ENCODE assay signal across 8 cellular contexts in genomic region chr3:48990636-48991421, GRCh38. TPM values are rescaled to one million over a fixed set of nuclear protein-coding genes. Genes with fewer than 3 reads are reported as not detected.
DNase-seq lines count a peak whose midpoint lies in the region; ATAC-seq and TF ChIP-seq lines count a peak whose summit lies in the region.

No MANE protein-coding gene starts in this region.

- H3K9me3 ChIP-seq in neutrophil (no peaks in the 10 kb centered on the region), MG63 (no peaks in the 10 kb centered on the region)

- H3K36me3 ChIP-seq in neutrophil (peaks cover 1% of the 10 kb centered on the region), MG63 (no peaks in the 10 kb centered on the region)

- H3K4me3 Mint-ChIP-seq in activated CD4-positive, alpha-beta T cell treated with anti-CD3 and anti-CD28 coated beads, Interleukin-2, amount 10 ng/mL, durations not matched to agents 7 days and 5 days = peak overlapping the region; percentile 91

- H3K9me3 Mint-ChIP-seq in activated CD4-positive, alpha-beta T cell treated with anti-CD3 and anti-CD28 coated beads, Interleukin-2, amount 10 ng/mL, durations not matched to agents 7 days and 5 days = no peaks in the 10 kb centered on the region

- DNase-seq in activated T-cell treated with anti-CD3 and anti-CD28 coated beads for 48 hours (ENCODE audit: low read depth) = peak; percentile 26
- DNase-seq in activated T-cell treated with anti-CD3 and anti-CD28 coated beads for 4 hours = no peak
- peak; percentile 48 for DNase-seq in activated CD4-positive, alpha-beta T cell treated with anti-CD3 and anti-CD28 coated beads, Interleukin-2, amount 10 ng/mL, durations not matched to agents 7 days and 5 days
- no peak for DNase-seq in fibroblast of mammary gland (ENCODE audit: low read depth)
- DNase-seq in DMS153 treated with DMSO at 0.1 percent for 48 hours (lab: John Stamatoyannopoulos, UW; ENCODE audit: unreplicated experiment) = no peak
- DNase-seq in MG63 = no peak

- H3K27me3 ChIP-seq in neutrophil (no peaks in the 10 kb centered on the region), MG63 (no peaks in the 10 kb centered on the region)

- no peak for TF ChIP-seq CTCF in fibroblast of mammary gland (conservative IDR thresholded peaks at IDR 0.05; ENCODE audit: control insufficient read depth, insufficient read depth, low read depth, low read length)
- no peak for TF ChIP-seq CTCF in neutrophil (IDR thresholded peaks at IDR 0.05)

- no peaks in the 10 kb centered on the region for H3K27me3 Mint-ChIP-seq in activated CD4-positive, alpha-beta T cell treated with anti-CD3 and anti-CD28 coated beads, Interleukin-2, amount 10 ng/mL, durations not matched to agents 7 days and 5 days

- peaks cover 58% of the 10 kb centered on the region for H3K4me1 Mint-ChIP-seq in activated CD4-positive, alpha-beta T cell treated with anti-CD3 and anti-CD28 coated beads, Interleukin-2, amount 10 ng/mL, durations not matched to agents 7 days and 5 days

- peak overlapping the region; percentile 95 for H3K27ac Mint-ChIP-seq in activated CD4-positive, alpha-beta T cell treated with anti-CD3 and anti-CD28 coated beads, Interleukin-2, amount 10 ng/mL, durations not matched to agents 7 days and 5 days

- peak; percentile 20 for ATAC-seq in HG03103 (IDR thresholded peaks at IDR 0.05; ENCODE audit: low read depth, unreplicated experiment)

- peak overlapping the region; percentile 73 for H3K27ac ChIP-seq in neutrophil

- peaks cover 23% of the 10 kb centered on the region in 2 experiments for H3K4me1 ChIP-seq in neutrophil (ENCODE audit: control insufficient read depth in 1 of 2, insufficient read depth in 1 of 2, low read depth in 1 of 2, low read length in 1 of 2)

- H3K4me3 ChIP-seq in fibroblast of mammary gland (ENCODE audit: control insufficient read depth, low read depth, low read length) (peak overlapping the region; percentile 69), neutrophil (ENCODE audit: low read depth in 1 of 2, low read length in 1 of 2) (peak overlapping the region; percentile 87 to 91), MG63 (no peak overlapping the region)

- H3K36me3 Mint-ChIP-seq in activated CD4-positive, alpha-beta T cell treated with anti-CD3 and anti-CD28 coated beads, Interleukin-2, amount 10 ng/mL, durations not matched to agents 7 days and 5 days (ENCODE audit: low read depth) = peaks cover 21% of the 10 kb centered on the region

- POLR2A ChIA-PET in activated CD4-positive, alpha-beta T cell treated with anti-CD3 and anti-CD28 coated beads, Interleukin-2, amount 10 ng/mL, durations not matched to agents 7 days and 5 days (lab: Charles Lee) = interaction anchor here (0.7 to 1.3 kb wide), 2 partner anchors 17 to 31 kb away, joined by 3 to 5 read pairs; partner anchors contain the start of gene NDUFAF3

- CTCF ChIA-PET in activated CD4-positive, alpha-beta T cell treated with anti-CD3 and anti-CD28 coated beads, Interleukin-2, amount 10 ng/mL, durations not matched to agents 7 days and 5 days (lab: Charles Lee) = interaction anchor here (1.8 to 3.5 kb wide), 4 partner anchors 13 to 31 kb away, joined by 4 to 23 read pairs (median 10); partner anchors contain the start of genes NDUFAF3 and WDR6

RNA-seq across cellular contexts. Expression of gene P4HTM, which starts 0.8 kb away (rescaled TPM):
- total RNA-seq in activated CD4-positive, alpha-beta T cell treated with anti-CD3 and anti-CD28 coated beads, Interleukin-2, amount 10 ng/mL, durations not matched to agents 7 days and 5 days = 10 to 100 TPM; 45.3 to 47.6 TPM
- total RNA-seq in MG63 (2014; rRNA removed; shearing (Covaris generic); ENCODE audit: low replicate concordance) = not detected in 2 replicates

RNA-seq across cellular contexts. Expression of gene WDR6, which starts 16.4 kb away (rescaled TPM):
- 100 to 1,000 TPM; 144 to 157 TPM for total RNA-seq in activated CD4-positive, alpha-beta T cell treated with anti-CD3 and anti-CD28 coated beads, Interleukin-2, amount 10 ng/mL, durations not matched to agents 7 days and 5 days
- 72.7 and 77.2 TPM in 2 replicates for total RNA-seq in MG63 (2014; rRNA removed; shearing (Covaris generic); ENCODE audit: low replicate concordance)

RNA-seq across cellular contexts. Expression of gene DALRD3, which starts 27.6 kb away (rescaled TPM):
- 10 to 100 TPM; 20.7 to 22.0 TPM for total RNA-seq in activated CD4-positive, alpha-beta T cell treated with anti-CD3 and anti-CD28 coated beads, Interleukin-2, amount 10 ng/mL, durations not matched to agents 7 days and 5 days
- 15.9 and 18.6 TPM in 2 replicates for total RNA-seq in MG63 (2014; rRNA removed; shearing (Covaris generic); ENCODE audit: low replicate concordance)

RNA-seq across cellular contexts. Expression of gene NDUFAF3, which starts 31.1 kb away (rescaled TPM):
- total RNA-seq in activated CD4-positive, alpha-beta T cell treated with anti-CD3 and anti-CD28 coated beads, Interleukin-2, amount 10 ng/mL, durations not matched to agents 7 days and 5 days = 10 to 100 TPM; 84.5 to 93.2 TPM
- total RNA-seq in MG63 (2014; rRNA removed; shearing (Covaris generic); ENCODE audit: low replicate concordance) = 37.8 and 91.3 TPM in 2 replicates

RNA-seq across cellular contexts. Expression of gene IMPDH2, which starts 38.4 kb away (rescaled TPM):
- total RNA-seq in activated CD4-positive, alpha-beta T cell treated with anti-CD3 and anti-CD28 coated beads, Interleukin-2, amount 10 ng/mL, durations not matched to agents 7 days and 5 days = 100 to 1,000 TPM; 152 to 159 TPM
- 304 and 356 TPM in 2 replicates for total RNA-seq in MG63 (2014; rRNA removed; shearing (Covaris generic); ENCODE audit: low replicate concordance)

Comparison
In these comparisons a context has a peak if more than half of its experiments do, and no peak if none do; other contexts are left out.
1. DNase-seq: peak in activated T-cell treated with anti-CD3 and anti-CD28 coated beads for 48 hours (single experiment) and activated CD4-positive, alpha-beta T cell treated with anti-CD3 and anti-CD28 coated beads, Interleukin-2, amount 10 ng/mL, durations not matched to agents 7 days and 5 days (single experiment); none in activated T-cell treated with anti-CD3 and anti-CD28 coated beads for 4 hours (single experiment), fibroblast of mammary gland (single experiment), DMS153 treated with DMSO at 0.1 percent for 48 hours (single experiment) and MG63 (single experiment).
2. RNA of gene P4HTM, which starts 0.8 kb away (total RNA-seq): 45.3 to 47.6 TPM in activated CD4-positive, alpha-beta T cell treated with anti-CD3 and anti-CD28 coated beads, Interleukin-2, amount 10 ng/mL, durations not matched to agents 7 days and 5 days; not detected in MG63; every median in the first group is over 10 times any median in the second.